Comparison of ENCODE assay signal across 8 cellular contexts in genomic region chr1:40381268-40382109, GRCh38. TPM values are rescaled to one million over a fixed set of nuclear protein-coding genes. Genes with fewer than 3 reads are reported as not detected.
DNase-seq lines count a peak whose midpoint lies in the region; ATAC-seq and TF ChIP-seq lines count a peak whose summit lies in the region.

No MANE protein-coding gene starts in this region.

- no peaks in the 10 kb centered on the region for H3K9me3 ChIP-seq in DOHH2 (ENCODE audit: control insufficient read depth, insufficient read depth, low read length)

- peaks cover 97% of the 10 kb centered on the region for H3K4me1 ChIP-seq in DOHH2 (ENCODE audit: control insufficient read depth, low read length)

- H3K4me3 Mint-ChIP-seq in naive B cell = peak overlapping the region; percentile 74 to 90 (median 86)

- H3K79me2 ChIP-seq in DOHH2 (ENCODE audit: control insufficient read depth, low read length) = peaks cover 89% of the 10 kb centered on the region

- ATAC-seq in GM21576 (IDR thresholded peaks at IDR 0.05; ENCODE audit: unreplicated experiment) = peak; percentile 34
- peak; percentile 32 to 34 for ATAC-seq in naive B cell (ENCODE audit: low read depth in 2 of 2)
- no peak for ATAC-seq in HG02870 (IDR thresholded peaks at IDR 0.05; ENCODE audit: unreplicated experiment)

- in situ Hi-C loops in GM13977 (cut with MboI; ENCODE audit: low pct_unique_long_range_greater_than_20kb, low sequenced_read_pairs, unreplicated experiment) = no loop called here

- H3K36me3 Mint-ChIP-seq in naive B cell = peaks cover 19 to 25% of the 10 kb centered on the region in 2 donors

- H3K9me2 ChIP-seq in DOHH2 (replicated peaks; ENCODE audit: control insufficient read depth, low read length) = no peaks in the 10 kb centered on the region

- H4K20me1 ChIP-seq in DOHH2 (ENCODE audit: control insufficient read depth, insufficient read depth, low read depth, low read length) = no peaks in the 10 kb centered on the region

- H3K36me3 ChIP-seq in DOHH2 (ENCODE audit: control insufficient read depth, low read length) = peaks cover 50% of the 10 kb centered on the region

- H3F3A ChIP-seq in DOHH2 (ENCODE audit: control insufficient read depth, insufficient read depth) = peaks cover 33% of the 10 kb centered on the region

- no peaks in the 10 kb centered on the region for H3K27me3 ChIP-seq in DOHH2 (ENCODE audit: control insufficient read depth, low read length)

- peak overlapping the region; percentile 93 for H3K4me2 ChIP-seq in DOHH2 (ENCODE audit: low read length)

- H3K9me3 Mint-ChIP-seq in naive B cell = no peaks in the 10 kb centered on the region

- TF ChIP-seq CTCF in DOHH2 (IDR thresholded peaks at IDR 0.05; ENCODE audit: low read depth, low read length, poor library complexity, severe bottlenecking) (no peak), VCaP (conservative IDR thresholded peaks at IDR 0.05) (no peak), GM13977 (IDR thresholded peaks at IDR 0.05; ENCODE audit: extremely low read depth, insufficient read depth, missing control alignments) (no peak)

- H3K27ac ChIP-seq in DOHH2 (ENCODE audit: low read depth, low read length) (peak overlapping the region; percentile 98), VCaP (peak overlapping the region; percentile 90)

- H3K4me1 Mint-ChIP-seq in naive B cell = peaks cover 57 to 98% (median 82%) of the 10 kb centered on the region in 3 donors

- peak; percentile 61 for DNase-seq in naive B cell
- DNase-seq in effector CD8-positive, alpha-beta T cell (lab: John Stamatoyannopoulos, UW) = no peak
- DNase-seq in GM13977 (ENCODE audit: low spot score) = no peak
- no peak for DNase-seq in nucleus accumbens (lab: John Stamatoyannopoulos, UW)

- peak overlapping the region; percentile 82 to 100 (median 98) for H3K27ac Mint-ChIP-seq in naive B cell

- H3K27me3 Mint-ChIP-seq in naive B cell = no peaks in the 10 kb centered on the region

- H3K4me3 ChIP-seq in DOHH2 (ENCODE audit: low read length) = peak overlapping the region; percentile 69

RNA-seq across cellular contexts. Expression of gene SMAP2, which starts 8.0 kb away (rescaled TPM):
- 100 to 1,000 TPM; 480 to 946 (median 649) TPM for polyA plus RNA-seq in naive B cell (ENCODE audit: low read depth in 6 of 6)
